2 cellular contexts compared by ENCODE assay signal in genomic region chr15:75030023-75030413, GRCh38.
TF ChIP-seq lines count a peak whose summit lies in the region.

No MANE protein-coding gene starts in this region.

TF ChIP-seq in HepG2, 621 proteins besides CTCF, POLR2A, EP300 and RAD21:
- TF ChIP-seq NFATC3 (CRISPR knock-in tag; IDR thresholded peaks at IDR 0.05), result no peak
- TF ChIP-seq ZNF501 (CRISPR knock-in tag; IDR thresholded peaks at IDR 0.05), result no peak
- TF ChIP-seq ZSCAN5A (CRISPR knock-in tag; IDR thresholded peaks at IDR 0.05; ENCODE audit: borderline replicate concordance), result no peak
- no peak for TF ChIP-seq ZNF503 (CRISPR knock-in tag; IDR thresholded peaks at IDR 0.05)
- TF ChIP-seq SNAPC2 (CRISPR knock-in tag; IDR thresholded peaks at IDR 0.05), result no peak
- no peak for TF ChIP-seq ZNF124 (CRISPR knock-in tag; IDR thresholded peaks at IDR 0.05)
- TF ChIP-seq ZNF138 (CRISPR knock-in tag; IDR thresholded peaks at IDR 0.05; ENCODE audit: low read depth), result no peak
- TF ChIP-seq YY1 (IDR thresholded peaks at IDR 0.05; ENCODE audit: insufficient read depth, insufficient replicate concordance, low read depth, low read length), result no peak
- TF ChIP-seq ZMAT5 (CRISPR knock-in tag; IDR thresholded peaks at IDR 0.05; ENCODE audit: borderline replicate concordance, low read depth), result no peak
- TF ChIP-seq XRCC5 (optimal IDR thresholded peaks at IDR 0.05; ENCODE audit: low read length), result no peak
- TF ChIP-seq ZBTB43 (CRISPR knock-in tag; conservative IDR thresholded peaks at IDR 0.05), result no peak
TF ChIP-seq in HepG2: peak in this region for 0.

TF ChIP-seq in H1, 55 proteins besides CTCF, POLR2A, EP300 and RAD21:
- TF ChIP-seq USF2 (IDR thresholded peaks at IDR 0.05; ENCODE audit: low read length), result no peak
- TF ChIP-seq HDAC2 (IDR thresholded peaks at IDR 0.05; ENCODE audit: borderline replicate concordance in 1 of 2, low read depth in 2 of 2, low read length in 2 of 2), result no peak
- TF ChIP-seq BCL11A (IDR thresholded peaks at IDR 0.05; ENCODE audit: low read depth in 2 of 2, low read length in 2 of 2), result no peak
- TF ChIP-seq SP4 (IDR thresholded peaks at IDR 0.05; ENCODE audit: low read length), result no peak
- TF ChIP-seq MAX (IDR thresholded peaks at IDR 0.05), result no peak
- TF ChIP-seq EZH2 (IDR thresholded peaks at IDR 0.05; ENCODE audit: low read depth, low read length, severe bottlenecking), result no peak
- TF ChIP-seq MAFK (IDR thresholded peaks at IDR 0.05; ENCODE audit: low read depth, low read length), result no peak
- no peak for TF ChIP-seq FOSL1 (IDR thresholded peaks at IDR 0.05; ENCODE audit: insufficient read depth, low read depth, low read length)
- no peak for TF ChIP-seq GTF2F1 (IDR thresholded peaks at IDR 0.05; ENCODE audit: borderline replicate concordance, low read depth, low read length)
- TF ChIP-seq SIX5 (IDR thresholded peaks at IDR 0.05; ENCODE audit: low read depth, low read length), result no peak
- no peak for TF ChIP-seq SRF (IDR thresholded peaks at IDR 0.05; ENCODE audit: low read depth, low read length)
- no peak for TF ChIP-seq GABPA (IDR thresholded peaks at IDR 0.05; ENCODE audit: borderline replicate concordance, insufficient read depth, low read length)
- no peak for TF ChIP-seq KDM5A (IDR thresholded peaks at IDR 0.05; ENCODE audit: low read length)
- TF ChIP-seq NRF1 (IDR thresholded peaks at IDR 0.05; ENCODE audit: low read depth, low read length), result no peak
